31 cellular contexts compared by ENCODE assay signal in the genomic region with DNA sequence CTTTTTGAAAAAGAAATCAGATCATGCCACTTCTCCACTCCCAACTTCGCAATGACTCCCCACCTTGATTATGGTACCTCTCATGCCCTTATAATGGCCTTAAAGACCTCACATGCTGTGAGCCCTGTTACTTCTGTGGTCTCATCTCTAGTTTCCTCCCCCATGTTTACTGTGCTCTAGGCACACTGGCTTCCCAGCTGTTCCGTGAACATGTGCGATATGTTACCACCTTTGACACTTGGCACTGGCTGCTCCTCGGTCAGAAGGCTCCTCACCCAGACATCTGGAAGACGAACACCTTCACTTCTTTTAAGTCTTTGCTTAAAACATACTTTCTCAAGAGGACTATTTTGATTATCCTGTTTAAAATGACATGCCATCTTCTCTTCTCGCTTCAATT. TPM values are rescaled to one million over a fixed set of nuclear protein-coding genes. Genes with fewer than 3 reads are reported as not detected.
"Had no signal": no experiment of that assay in that cellular context is flagged by ENCODE, and none has a peak within 500 bp of the region (broad histone marks: within the 10 kb centered on the region; RNA-seq: fewer than 3 reads in every experiment).

No MANE protein-coding gene starts in this region.

- H3K4me1 ChIP-seq: Peyer's patch, SJSA1 had no signal

- H3K27ac Mint-ChIP-seq: activated CD4-positive, alpha-beta T cell treated with anti-CD3 and anti-CD28 coated beads, Interleukin-2, amount 10 ng/mL, durations not matched to agents 7 days and 5 days; activated CD8-positive, alpha-beta T cell treated with anti-CD3 and anti-CD28 coated beads, Interleukin-2, amount 10 ng/mL, durations not matched to agents 7 days and 5 days; activated naive CD4-positive, alpha-beta T cell treated with anti-CD3 and anti-CD28 coated beads, Interleukin-2, amount 10 ng/mL, durations not matched to agents 7 days and 5 days; activated naive CD8-positive, alpha-beta T cell; activated naive CD8-positive, alpha-beta T cell treated with anti-CD3 and anti-CD28 coated beads, Interleukin-2, amount 50 U/mL, for 24 hours; activated T-cell treated with anti-CD3 and anti-CD28 coated beads, Interleukin-2, amount 50 U/mL, for 24 hours; activated T-helper 2 cell treated with anti-CD3 and anti-CD28 coated beads, Interferon-gamma antibody, Interleukin-2, Interleukin-4, amounts not matched to agents 10 μg/mL and 5 μg/mL and 100 μg/mL, durations not matched to agents 14 hours and 24 hours and 36 hours; T-helper 1 cell treated with Interleukin-12 subunit alpha and Interleukin-12 subunit beta and Interleukin-4 antibody, amounts not matched to agents 30 μg/mL and 1 μg/mL, for 36 hours; T-helper 2 cell treated with Interferon-gamma antibody and Interleukin-4, amounts not matched to agents 5 μg/mL and 100 μg/mL, for 36 hours had no signal

- H3K4me2 ChIP-seq: SK-N-SH had no signal

- H3K27me3 ChIP-seq: Peyer's patch, SJSA1 had no signal

- DNase-seq: activated CD4-positive, alpha-beta T cell treated with anti-CD3 and anti-CD28 coated beads, Interleukin-2, amount 10 ng/mL, durations not matched to agents 7 days and 5 days; activated CD4-positive, alpha-beta T cell treated with anti-CD3 and anti-CD28 coated beads, Interleukin-2, amount 50 U/mL, for 48 hours; activated CD8-positive, alpha-beta T cell treated with anti-CD3 and anti-CD28 coated beads, Interleukin-2, amount 10 ng/mL, durations not matched to agents 7 days and 5 days; activated gamma-delta T cell; activated naive CD4-positive, alpha-beta T cell treated with anti-CD3 and anti-CD28 coated beads, Interleukin-2, amount 10 ng/mL, durations not matched to agents 7 days and 5 days; activated naive CD8-positive, alpha-beta T cell treated with anti-CD3 and anti-CD28 coated beads, Interleukin-2, amount 50 U/mL, for 24 hours; activated T-cell treated with anti-CD3 and anti-CD28 coated beads, Interleukin-2, amount 50 U/mL, for 24 hours; anterior cingulate cortex; NCI-H1105; NCI-H1417 treated with DMSO at 0.1 percent for 48 hours; NCI-H1694; NCI-H1930; NCI-H2081 treated with DMSO at 0.1 percent for 48 hours; NCI-H226; NCI-H748 treated with DMSO at 0.1 percent for 48 hours; NK-92 treated with Interleukin-12 subunit alpha and Interleukin-12 subunit beta, amount 100 ng/mL, for 24 hours; PC-3; Peyer's patch; RPMI8226; SHP77 treated with DMSO at 0.1 percent for 48 hours; SK-N-SH had no signal

- ATAC-seq: activated CD8-positive, alpha-beta T cell treated with anti-CD3 and anti-CD28 coated beads, Interleukin-2, amount 10 ng/mL, durations not matched to agents 7 days and 5 days; activated naive CD8-positive, alpha-beta T cell treated with anti-CD3 and anti-CD28 coated beads, Interleukin-2, amount 50 U/mL, for 24 hours; K562; PC-3 had no signal

- H3K27me3 Mint-ChIP-seq: activated naive CD4-positive, alpha-beta T cell treated with anti-CD3 and anti-CD28 coated beads, Interleukin-2, amount 10 ng/mL, durations not matched to agents 7 days and 5 days; activated naive CD8-positive, alpha-beta T cell; activated T-cell treated with anti-CD3 and anti-CD28 coated beads, Interleukin-2, amount 50 U/mL, for 24 hours; brain had no signal

- H3K36me3 Mint-ChIP-seq: activated naive CD4-positive, alpha-beta T cell treated with anti-CD3 and anti-CD28 coated beads, Interleukin-2, amount 10 ng/mL, durations not matched to agents 7 days and 5 days; activated naive CD8-positive, alpha-beta T cell; brain had no signal

- H3K9me3 ChIP-seq: Peyer's patch, SJSA1, SK-N-SH had no signal

- H3K4me3 ChIP-seq: K562, Peyer's patch, SJSA1 had no signal

- H3K4me3 Mint-ChIP-seq: activated CD4-positive, alpha-beta T cell treated with anti-CD3 and anti-CD28 coated beads, Interleukin-2, amount 10 ng/mL, durations not matched to agents 7 days and 5 days; activated CD8-positive, alpha-beta T cell treated with anti-CD3 and anti-CD28 coated beads, Interleukin-2, amount 10 ng/mL, durations not matched to agents 7 days and 5 days; activated naive CD4-positive, alpha-beta T cell treated with anti-CD3 and anti-CD28 coated beads, Interleukin-2, amount 10 ng/mL, durations not matched to agents 7 days and 5 days; activated naive CD8-positive, alpha-beta T cell; activated naive CD8-positive, alpha-beta T cell treated with anti-CD3 and anti-CD28 coated beads, Interleukin-2, amount 50 U/mL, for 24 hours; activated T-cell treated with anti-CD3 and anti-CD28 coated beads, Interleukin-2, amount 50 U/mL, for 24 hours; brain; T-helper 1 cell treated with Interleukin-12 subunit alpha and Interleukin-12 subunit beta and Interleukin-4 antibody, amounts not matched to agents 30 μg/mL and 1 μg/mL, for 36 hours; T-helper 2 cell treated with Interferon-gamma antibody and Interleukin-4, amounts not matched to agents 5 μg/mL and 100 μg/mL, for 36 hours had no signal

- H3K9ac ChIP-seq: SK-N-SH had no signal

- H3K36me3 ChIP-seq: Peyer's patch, SJSA1 had no signal

- H3K4me1 Mint-ChIP-seq: activated naive CD4-positive, alpha-beta T cell treated with anti-CD3 and anti-CD28 coated beads, Interleukin-2, amount 10 ng/mL, durations not matched to agents 7 days and 5 days; activated naive CD8-positive, alpha-beta T cell treated with anti-CD3 and anti-CD28 coated beads, Interleukin-2, amount 50 U/mL, for 24 hours had no signal

- FAIRE-seq: bronchial epithelial cell, K562, TTC549 had no signal

- H3K27ac ChIP-seq: Peyer's patch, SJSA1 had no signal

- H3K9me3 Mint-ChIP-seq: activated CD4-positive, alpha-beta T cell treated with anti-CD3 and anti-CD28 coated beads, Interleukin-2, amount 10 ng/mL, durations not matched to agents 7 days and 5 days; activated naive CD4-positive, alpha-beta T cell treated with anti-CD3 and anti-CD28 coated beads, Interleukin-2, amount 10 ng/mL, durations not matched to agents 7 days and 5 days; activated naive CD8-positive, alpha-beta T cell treated with anti-CD3 and anti-CD28 coated beads, Interleukin-2, amount 50 U/mL, for 24 hours; activated T-cell treated with anti-CD3 and anti-CD28 coated beads, Interleukin-2, amount 50 U/mL, for 24 hours; activated T-helper 2 cell treated with anti-CD3 and anti-CD28 coated beads, Interferon-gamma antibody, Interleukin-2, Interleukin-4, amounts not matched to agents 10 μg/mL and 5 μg/mL and 100 μg/mL, durations not matched to agents 14 hours and 24 hours and 36 hours; T-helper 1 cell treated with Interleukin-12 subunit alpha and Interleukin-12 subunit beta and Interleukin-4 antibody, amounts not matched to agents 30 μg/mL and 1 μg/mL, for 36 hours; T-helper 2 cell treated with Interferon-gamma antibody and Interleukin-4, amounts not matched to agents 5 μg/mL and 100 μg/mL, for 36 hours had no signal

RNA-seq across cellular contexts. Expression of a gene that starts 14.3 kb away (rescaled TPM):
- total RNA-seq: activated CD4-positive, alpha-beta T cell treated with anti-CD3 and anti-CD28 coated beads, Interleukin-2, amount 10 ng/mL, durations not matched to agents 7 days and 5 days; activated CD8-positive, alpha-beta T cell treated with anti-CD3 and anti-CD28 coated beads, Interleukin-2, amount 10 ng/mL, durations not matched to agents 7 days and 5 days; activated T-helper 2 cell treated with anti-CD3 and anti-CD28 coated beads, Interferon-gamma antibody, Interleukin-2, Interleukin-4, amounts not matched to agents 10 μg/mL and 5 μg/mL and 100 μg/mL, durations not matched to agents 14 hours and 24 hours and 36 hours; bronchial epithelial cell; K562; MCF 10A; PC-3; Peyer's patch; SJSA1 had no signal
- polyA plus RNA-seq: K562, SK-N-SH had no signal
